ENCODE assay signal across 2 cellular contexts in genomic region chr7:627661-628027, GRCh38.
TF ChIP-seq lines count a peak whose summit lies in the region.

No MANE protein-coding gene starts in this region.

TF ChIP-seq in IMR-90, 13 proteins besides CTCF, POLR2A, EP300 and RAD21:
- TF ChIP-seq CHD1 (IDR thresholded peaks at IDR 0.05; ENCODE audit: low read depth, low read length) (no peak), CEBPB (IDR thresholded peaks at IDR 0.05; ENCODE audit: low read depth, low read length) (no peak), MAZ (IDR thresholded peaks at IDR 0.05; ENCODE audit: borderline replicate concordance, low read depth, low read length) (no peak), NFE2L2 (IDR thresholded peaks at IDR 0.05; ENCODE audit: low read depth, low read length) (no peak), ELK1 (IDR thresholded peaks at IDR 0.05; ENCODE audit: borderline replicate concordance, low read depth, low read length) (no peak), RFX5 (IDR thresholded peaks at IDR 0.05; ENCODE audit: low read depth, low read length) (no peak), FOS (IDR thresholded peaks at IDR 0.05; ENCODE audit: low read depth, low read length) (no peak), MXI1 (IDR thresholded peaks at IDR 0.05; ENCODE audit: borderline replicate concordance, low read depth, low read length) (no peak), RCOR1 (IDR thresholded peaks at IDR 0.05; ENCODE audit: insufficient replicate concordance, low read length) (no peak), SMC3 (IDR thresholded peaks at IDR 0.05; ENCODE audit: low read depth, low read length) (no peak), BHLHE40 (IDR thresholded peaks at IDR 0.05; ENCODE audit: low read depth, low read length) (no peak), MAFK (IDR thresholded peaks at IDR 0.05; ENCODE audit: low read depth, low read length) (no peak)
- TF ChIP-seq, protein P1, sequence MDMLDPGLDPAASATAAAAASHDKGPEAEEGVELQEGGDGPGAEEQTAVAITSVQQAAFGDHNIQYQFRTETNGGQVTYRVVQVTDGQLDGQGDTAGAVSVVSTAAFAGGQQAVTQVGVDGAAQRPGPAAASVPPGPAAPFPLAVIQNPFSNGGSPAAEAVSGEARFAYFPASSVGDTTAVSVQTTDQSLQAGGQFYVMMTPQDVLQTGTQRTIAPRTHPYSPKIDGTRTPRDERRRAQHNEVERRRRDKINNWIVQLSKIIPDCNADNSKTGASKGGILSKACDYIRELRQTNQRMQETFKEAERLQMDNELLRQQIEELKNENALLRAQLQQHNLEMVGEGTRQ (IDR thresholded peaks at IDR 0.05; ENCODE audit: low read depth, low read length) = no peak
TF ChIP-seq in IMR-90: peak in this region for 0.

TF ChIP-seq in H1, 55 proteins besides CTCF, POLR2A, EP300 and RAD21:
- no peak for TF ChIP-seq CTBP2 (IDR thresholded peaks at IDR 0.05; ENCODE audit: borderline replicate concordance, insufficient read depth, insufficient read length, low read length)
- no peak for TF ChIP-seq NANOG (IDR thresholded peaks at IDR 0.05; ENCODE audit: insufficient read depth, low read depth, low read length, poor library complexity, severe bottlenecking)
- no peak for TF ChIP-seq BACH1 (IDR thresholded peaks at IDR 0.05; ENCODE audit: low read length)
- TF ChIP-seq TBP (IDR thresholded peaks at IDR 0.05; ENCODE audit: low read depth, low read length) = no peak
- no peak for TF ChIP-seq SIN3A (conservative IDR thresholded peaks at IDR 0.05 in 1 of 2, IDR thresholded peaks at IDR 0.05 in 1 of 2; ENCODE audit: low read depth in 1 of 2, low read length in 2 of 2)
- TF ChIP-seq POLR2AphosphoS5 (IDR thresholded peaks at IDR 0.05; ENCODE audit: low read depth, low read length) = no peak
- TF ChIP-seq SP1 (IDR thresholded peaks at IDR 0.05; ENCODE audit: low read depth, low read length) = no peak
- no peak for TF ChIP-seq GABPA (IDR thresholded peaks at IDR 0.05; ENCODE audit: borderline replicate concordance, insufficient read depth, low read length)
- TF ChIP-seq RXRA (IDR thresholded peaks at IDR 0.05; ENCODE audit: insufficient read depth, low read depth, low read length) = no peak
- no peak for TF ChIP-seq SP2 (IDR thresholded peaks at IDR 0.05; ENCODE audit: low read length)
